Comparison of ENCODE assay signal across 8 cellular contexts in genomic region chr1:184152502-184152901, GRCh38.
A peak's percentile ranks its signal among the peaks of the same experiment; 100 is the strongest.
DNase-seq lines count a peak whose midpoint lies in the region; ATAC-seq lines count a peak whose summit lies in the region.

No MANE protein-coding gene starts in this region.

- peak; percentile 67 for ATAC-seq in Right ventricle myocardium superior (ENCODE audit: poor library complexity)
- ATAC-seq in HG03196 (IDR thresholded peaks at IDR 0.05; ENCODE audit: unreplicated experiment) = no peak

- DNase-seq in ELR (ENCODE audit: low read depth) (peak; percentile 72), UCSD-AML1 (lab: John Stamatoyannopoulos, UW; ENCODE audit: unreplicated experiment) (peak; percentile 34), Right ventricle myocardium superior (peak; percentile 54), skeletal muscle cell (ENCODE audit: low read depth) (peak; percentile 52), putamen (ENCODE audit: low spot score) (no peak), iPS-NIHi7 (ENCODE audit: extremely low spot score) (no peak), NCI-H1436 treated with DMSO at 0.1 percent for 48 hours (lab: John Stamatoyannopoulos, UW) (no peak)

- intact Hi-C loops in Right ventricle myocardium superior (cut with DNase I) = no loop called here

- peak overlapping the region; percentile 35 for H3K4me3 ChIP-seq in skeletal muscle cell (ENCODE audit: low read depth, low read length)

Comparison
In these comparisons a context has a peak if more than half of its experiments do, and no peak if none do; other contexts are left out.
1. DNase-seq: peak in ELR (single experiment), UCSD-AML1 (single experiment), Right ventricle myocardium superior (single experiment) and skeletal muscle cell (single experiment); none in putamen (single experiment), iPS-NIHi7 (single experiment) and NCI-H1436 treated with DMSO at 0.1 percent for 48 hours (single experiment).